Comparison of ENCODE assay signal across 24 cellular contexts in genomic region chr16:14366974-14367707, GRCh38.
DNase-seq lines count a peak whose midpoint lies in the region; ATAC-seq and TF ChIP-seq lines count a peak whose summit lies in the region.
"Had no signal": no experiment of that assay in that cellular context is flagged by ENCODE, and none has a peak within 500 bp of the region (broad histone marks: within the 10 kb centered on the region; RNA-seq: fewer than 3 reads in every experiment).

No MANE protein-coding gene starts in this region.

- intact Hi-C loops in uterus (cut with DNase I; ENCODE audit: low total_unique reads) (loop anchor here (10.0 kb wide), 1 partner anchor 62 kb away; no protein-coding TSS in a partner anchor), left ventricle myocardium superior (cut with micrococcal nuclease) (no loop called here)

- peak overlapping the region; percentile 52 for H2AK5ac ChIP-seq in neuronal stem cell (ENCODE audit: low read depth, low read length)

- H3K36me3 ChIP-seq in adipocyte (ENCODE audit: control insufficient read depth, insufficient read depth, low read length, severe bottlenecking): no peaks in the 10 kb centered on the region
- H3K36me3 ChIP-seq in neuronal stem cell (replicated peaks in 1 of 2; ENCODE audit: control insufficient read depth in 2 of 2, insufficient read depth in 2 of 2, low read length in 2 of 2): no peaks in the 10 kb centered on the region
- no peaks in the 10 kb centered on the region for H3K36me3 ChIP-seq in uterus
- H3K36me3 ChIP-seq: MG63, SJSA1 had no signal

- H3K9ac ChIP-seq in adipocyte (ENCODE audit: low read length): no peak overlapping the region
- peak overlapping the region; percentile 50 for H3K9ac ChIP-seq in neuronal stem cell (ENCODE audit: low read depth, low read length, poor library complexity)

- DNase-seq in EH (ENCODE audit: low read depth): peak; percentile 27
- DNase-seq in adipocyte (ENCODE audit: low read depth): peak; percentile 22
- no peak for DNase-seq in neuronal stem cell (ENCODE audit: low spot score)
- no peak for DNase-seq in stimulated activated naive B cell treated with anti-CD40 and anti-IgM and Interleukin-4, amounts not matched to agents 10 μg/mL and 1 μg/mL and 100 μg/mL, for 72 hours
- no peak for DNase-seq in natural killer cell treated with Interleukin-12 subunit alpha and Interleukin-12 subunit beta and Interleukin-15 and Interleukin-18, amount 100 ng/mL, for 72 hours (ENCODE audit: low spot score)
- DNase-seq in uterus: no peak
- DNase-seq in left ventricle myocardium superior: no peak
- DNase-seq: CD8-positive, alpha-beta memory T cell; DMS153; DND-41; H7; KG1; MG63; NCI-H1105 treated with DMSO at 0.1 percent for 48 hours; NCI-H146; NCI-H1930; NCI-H2107; NCI-H446; NCI-H524 treated with DMSO at 0.1 percent for 48 hours; NCI-H774; PC-3; Right ventricle myocardium superior had no signal

- H3K4me3 Mint-ChIP-seq in stimulated activated naive B cell treated with anti-CD40 and anti-IgM and Interleukin-4, amounts not matched to agents 10 μg/mL and 1 μg/mL and 100 μg/mL, for 72 hours: no peak overlapping the region
- no peak overlapping the region for H3K4me3 Mint-ChIP-seq in natural killer cell treated with Interleukin-12 subunit alpha and Interleukin-12 subunit beta and Interleukin-15 and Interleukin-18, amount 100 ng/mL, for 72 hours
- H3K4me3 Mint-ChIP-seq: CD8-positive, alpha-beta memory T cell had no signal

- peaks cover 12 to 35% of the 10 kb centered on the region in 2 donors for H3K27me3 Mint-ChIP-seq in stimulated activated naive B cell treated with anti-CD40 and anti-IgM and Interleukin-4, amounts not matched to agents 10 μg/mL and 1 μg/mL and 100 μg/mL, for 72 hours
- H3K27me3 Mint-ChIP-seq in natural killer cell treated with Interleukin-12 subunit alpha and Interleukin-12 subunit beta and Interleukin-15 and Interleukin-18, amount 100 ng/mL, for 72 hours: peaks cover 0 to 5% of the 10 kb centered on the region in 2 donors

- no peak overlapping the region for H2BK5ac ChIP-seq in neuronal stem cell (ENCODE audit: low read length)

- H3K27me3 ChIP-seq in adipocyte (replicated peaks; ENCODE audit: control insufficient read depth, insufficient read depth, low read length): no peaks in the 10 kb centered on the region
- H3K27me3 ChIP-seq in neuronal stem cell (ENCODE audit: control insufficient read depth in 3 of 3, insufficient read depth in 3 of 3, low read depth in 1 of 3, low read length in 3 of 3): no peaks in the 10 kb centered on the region
- no peaks in the 10 kb centered on the region for H3K27me3 ChIP-seq in uterus
- H3K27me3 ChIP-seq: MG63, SJSA1 had no signal

- H3K27ac ChIP-seq in neuronal stem cell (replicated peaks; ENCODE audit: low read length) (no peak overlapping the region), uterus (no peak overlapping the region)
- H3K27ac ChIP-seq: C4-2B, SJSA1 had no signal

- no peak overlapping the region for H3K4me3 ChIP-seq in adipocyte (ENCODE audit: low read length)
- H3K4me3 ChIP-seq in neuronal stem cell (ENCODE audit: low read length in 2 of 2): no peak overlapping the region
- no peak overlapping the region for H3K4me3 ChIP-seq in uterus
- H3K4me3 ChIP-seq: MG63, SJSA1 had no signal

- no peak overlapping the region for H4K8ac ChIP-seq in neuronal stem cell (ENCODE audit: low read depth, low read length)

- H3K4me1 ChIP-seq in adipocyte (ENCODE audit: control insufficient read depth, insufficient read depth, low read length) (peaks cover 32% of the 10 kb centered on the region), neuronal stem cell (ENCODE audit: control insufficient read depth in 2 of 2, insufficient read depth in 1 of 2, low read depth in 1 of 2, low read length in 2 of 2) (peaks cover 6 to 7% of the 10 kb centered on the region in 2 donors), uterus (no peaks in the 10 kb centered on the region)

- no peak overlapping the region for H2BK120ac ChIP-seq in neuronal stem cell (ENCODE audit: low read depth, low read length)

- H4K91ac ChIP-seq in neuronal stem cell (ENCODE audit: low read depth, low read length, poor library complexity): no peak overlapping the region

- no peak overlapping the region for H3K4me2 ChIP-seq in neuronal stem cell (ENCODE audit: insufficient read depth, low read length, poor library complexity, severe bottlenecking)

- TF ChIP-seq CTCF in uterus (IDR thresholded peaks at IDR 0.05): no peak

- no peak overlapping the region for H2BK15ac ChIP-seq in neuronal stem cell (ENCODE audit: low read length)

- no peak for ATAC-seq in stimulated activated naive B cell treated with anti-CD40 and anti-IgM and Interleukin-4, amounts not matched to agents 10 μg/mL and 1 μg/mL and 100 μg/mL, for 72 hours (replicated peaks)
- ATAC-seq in natural killer cell treated with Interleukin-12 subunit alpha and Interleukin-12 subunit beta and Interleukin-15 and Interleukin-18, amount 100 ng/mL, for 72 hours: no peak
- ATAC-seq in left ventricle myocardium superior: no peak
- ATAC-seq: PC-3 had no signal

- no peaks in the 10 kb centered on the region for H3K79me1 ChIP-seq in neuronal stem cell (ENCODE audit: low read depth, low read length)

- no peak for TF ChIP-seq POLR2A in uterus (IDR thresholded peaks at IDR 0.05)

- H3K23ac ChIP-seq in neuronal stem cell (ENCODE audit: low read depth, low read length, poor library complexity): no peak overlapping the region

- no CpG with 5 or more reads among the region's 10 CpGs for WGBS in neuronal stem cell (ENCODE audit: extremely low coverage in 2 of 2, insufficient read length in 2 of 2, insufficient replicate concordance in 1 of 2), 2 donors

- H3K14ac ChIP-seq in neuronal stem cell (ENCODE audit: low read length): peak overlapping the region; percentile 21

- no peak overlapping the region for H2BK12ac ChIP-seq in neuronal stem cell (ENCODE audit: low read length)

- no peaks in the 10 kb centered on the region for H3K9me3 Mint-ChIP-seq in stimulated activated naive B cell treated with anti-CD40 and anti-IgM and Interleukin-4, amounts not matched to agents 10 μg/mL and 1 μg/mL and 100 μg/mL, for 72 hours
- H3K9me3 Mint-ChIP-seq in natural killer cell treated with Interleukin-12 subunit alpha and Interleukin-12 subunit beta and Interleukin-15 and Interleukin-18, amount 100 ng/mL, for 72 hours: no peaks in the 10 kb centered on the region
- H3K9me3 Mint-ChIP-seq: CD8-positive, alpha-beta memory T cell had no signal

- no peaks in the 10 kb centered on the region for H3K4me1 Mint-ChIP-seq in stimulated activated naive B cell treated with anti-CD40 and anti-IgM and Interleukin-4, amounts not matched to agents 10 μg/mL and 1 μg/mL and 100 μg/mL, for 72 hours
- no peaks in the 10 kb centered on the region for H3K4me1 Mint-ChIP-seq in natural killer cell treated with Interleukin-12 subunit alpha and Interleukin-12 subunit beta and Interleukin-15 and Interleukin-18, amount 100 ng/mL, for 72 hours (ENCODE audit: low read depth in 2 of 2)
- H3K4me1 Mint-ChIP-seq: CD8-positive, alpha-beta memory T cell had no signal

- no peaks in the 10 kb centered on the region for H3K36me3 Mint-ChIP-seq in stimulated activated naive B cell treated with anti-CD40 and anti-IgM and Interleukin-4, amounts not matched to agents 10 μg/mL and 1 μg/mL and 100 μg/mL, for 72 hours
- H3K36me3 Mint-ChIP-seq in natural killer cell treated with Interleukin-12 subunit alpha and Interleukin-12 subunit beta and Interleukin-15 and Interleukin-18, amount 100 ng/mL, for 72 hours: no peaks in the 10 kb centered on the region
- H3K36me3 Mint-ChIP-seq: CD8-positive, alpha-beta memory T cell had no signal

- H3K18ac ChIP-seq in neuronal stem cell (ENCODE audit: low read length): peak overlapping the region; percentile 80

- peak overlapping the region; percentile 56 for H3K27ac Mint-ChIP-seq in stimulated activated naive B cell treated with anti-CD40 and anti-IgM and Interleukin-4, amounts not matched to agents 10 μg/mL and 1 μg/mL and 100 μg/mL, for 72 hours
- H3K27ac Mint-ChIP-seq in natural killer cell treated with Interleukin-12 subunit alpha and Interleukin-12 subunit beta and Interleukin-15 and Interleukin-18, amount 100 ng/mL, for 72 hours: no peak overlapping the region

- no peak overlapping the region for H3K4ac ChIP-seq in neuronal stem cell (ENCODE audit: low read length)

- H2AFZ ChIP-seq in neuronal stem cell (ENCODE audit: low read length): no peak overlapping the region

- H3K9me3 ChIP-seq in adipocyte (ENCODE audit: control insufficient read depth, low read length): no peaks in the 10 kb centered on the region
- no peaks in the 10 kb centered on the region for H3K9me3 ChIP-seq in neuronal stem cell (replicated peaks in 1 of 2; ENCODE audit: control insufficient read depth in 2 of 2, insufficient read depth in 1 of 2, low read depth in 1 of 2, low read length in 2 of 2)
- H3K9me3 ChIP-seq in uterus: no peaks in the 10 kb centered on the region
- H3K9me3 ChIP-seq: MG63, SJSA1 had no signal

Comparison
In these comparisons a context has a peak if more than half of its experiments do, and no peak if none do; other contexts are left out.
1. DNase-seq: peak in EH (single experiment) and adipocyte (single experiment); none in neuronal stem cell (single experiment), stimulated activated naive B cell treated with anti-CD40 and anti-IgM and Interleukin-4, amounts not matched to agents 10 μg/mL and 1 μg/mL and 100 μg/mL, for 72 hours (single experiment), natural killer cell treated with Interleukin-12 subunit alpha and Interleukin-12 subunit beta and Interleukin-15 and Interleukin-18, amount 100 ng/mL, for 72 hours (single experiment), uterus (0 of 2) and left ventricle myocardium superior (single experiment).